8 cellular contexts compared by ENCODE assay signal in the genomic region with DNA sequence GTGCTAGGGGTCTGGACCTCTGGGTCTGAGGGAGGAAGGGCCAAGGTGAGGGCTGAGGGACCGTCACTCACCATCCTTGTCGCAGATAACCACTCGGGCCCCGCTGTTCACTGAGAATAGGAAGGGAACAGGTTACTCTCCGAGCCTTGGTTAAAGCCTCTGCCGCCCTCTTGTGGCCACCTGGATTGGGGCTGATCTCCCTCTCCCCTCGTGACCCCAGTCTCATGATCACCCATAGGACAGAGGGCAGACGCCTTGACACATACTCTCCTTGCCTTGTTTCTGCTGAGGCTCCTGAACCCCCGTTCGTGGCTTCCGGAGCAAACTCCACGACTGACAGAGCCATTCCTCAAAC. TPM values are rescaled to one million over a fixed set of nuclear protein-coding genes. Genes with fewer than 3 reads are reported as not detected.
DNase-seq lines count a peak whose midpoint lies in the region; ATAC-seq, FAIRE-seq and TF ChIP-seq lines count a peak whose summit lies in the region.

No MANE protein-coding gene starts in this region.

- peak; percentile 67 for ATAC-seq in GM19025 (IDR thresholded peaks at IDR 0.05; ENCODE audit: low read depth, unreplicated experiment)

- no peak for TF ChIP-seq POLR2A in endothelial cell of umbilical vein (IDR thresholded peaks at IDR 0.05; ENCODE audit: low read depth, low read length)

- H3K9ac ChIP-seq in endothelial cell of umbilical vein (replicated peaks; ENCODE audit: extremely low read depth, insufficient read depth, low read length) = peak overlapping the region; percentile 55

- H4K20me1 ChIP-seq in endothelial cell of umbilical vein (replicated peaks; ENCODE audit: control insufficient read depth, extremely low read depth, insufficient read depth, low read length) = no peaks in the 10 kb centered on the region

- H2AFZ ChIP-seq in endothelial cell of umbilical vein (ENCODE audit: low read depth, low read length) = peak overlapping the region; percentile 89

- no peaks in the 10 kb centered on the region for H3K9me3 Mint-ChIP-seq in mesothelial cell of epicardium

- H3K36me3 ChIP-seq in endothelial cell of umbilical vein (ENCODE audit: control insufficient read depth in 2 of 2, extremely low read depth in 1 of 2, insufficient read depth in 2 of 2, low read length in 2 of 2) = peaks cover 0 to 4% of the 10 kb centered on the region in 2 experiments

- peak overlapping the region; percentile 77 for H3K4me3 Mint-ChIP-seq in mesothelial cell of epicardium

- DNase-seq in AG09309 (ENCODE audit: low read depth) = no peak
- DNase-seq in HUDEP-2 (lab: John Stamatoyannopoulos, UW; ENCODE audit: unreplicated experiment in 76 of 76) = peak in 75 of 76 experiments; percentile 56 to 98 (median 93)
- DNase-seq in NOMO-1 treated with dmso at 0.1 percent for 144 hours (lab: John Stamatoyannopoulos, UW; ENCODE audit: unreplicated experiment) = peak; percentile 68
- peak; percentile 83 for DNase-seq in activated CD8-positive, alpha-beta memory T cell treated with anti-CD3 and anti-CD28 coated beads, Interleukin-2, amount 50 U/mL, for 1 hour (ENCODE audit: extremely low read depth)
- peak; percentile 87 for DNase-seq in endothelial cell of umbilical vein (ENCODE audit: low read depth, low spot score)
- DNase-seq in mesothelial cell of epicardium (ENCODE audit: low spot score in 2 of 2, unreplicated experiment in 2 of 2) = peak; percentile 67 to 92
- peak; percentile 68 to 85 for DNase-seq in stimulated activated CD8-positive, alpha-beta memory T cell treated with anti-CD3 and anti-CD28 coated beads, Interleukin-15, amount 100 ng/mL, for 4 hours (ENCODE audit: low read depth in 2 of 2)

- peaks cover 22% of the 10 kb centered on the region for H3K4me1 Mint-ChIP-seq in mesothelial cell of epicardium

- POLR2A ChIA-PET in endothelial cell of umbilical vein (lab: Charles Lee) = interaction anchor here (0.7 to 2.0 kb wide), 2 partner anchors 37 to 40 kb away, joined by 3 to 9 read pairs; a partner anchor contains a TSS

- dilution Hi-C loops in endothelial cell of umbilical vein (cut with MboI; ENCODE audit: extremely low pct_ligation_motif_present, low sequenced_read_pairs) = no loop called here

- TSS peak; percentile 23 for BruUV-seq in endothelial cell of umbilical vein (replicated peaks; lab: Mats Ljungman, UMichigan)

- intact Hi-C loops in endothelial cell of umbilical vein (cut with micrococcal nuclease) = loop anchor here (1.0 to 5.0 kb wide), 7 partner anchors 24 to 189 kb away; a partner anchor contains a TSS

- no peaks in the 10 kb centered on the region for H3K27me3 ChIP-seq in endothelial cell of umbilical vein (ENCODE audit: control insufficient read depth in 2 of 2, insufficient read depth in 2 of 2, low read length in 2 of 2)

- peak overlapping the region; percentile 95 for H3K27ac Mint-ChIP-seq in mesothelial cell of epicardium

- peak; percentile 90 for FAIRE-seq in endothelial cell of umbilical vein (lab: Jason Lieb, UNC)

- H3K4me3 ChIP-seq in AG09309 (ENCODE audit: control insufficient read depth, low read depth, low read length) = peak overlapping the region; percentile 61
- H3K4me3 ChIP-seq in endothelial cell of umbilical vein (replicated peaks in 1 of 3; ENCODE audit: insufficient read depth in 1 of 3, low read depth in 1 of 3, low read length in 3 of 3) = peak overlapping the region; percentile 38 to 61 (median 57)

- peaks cover 5% of the 10 kb centered on the region for H3K4me1 ChIP-seq in endothelial cell of umbilical vein (ENCODE audit: control insufficient read depth, extremely low read depth, insufficient read depth, low read length)

- CTCF ChIA-PET in endothelial cell of umbilical vein (lab: Charles Lee) = interaction anchor here (0.7 to 2.6 kb wide), 30 partner anchors 9 to 190 kb away, joined by 3 to 108 read pairs (median 4); a partner anchor contains a TSS

- H3K36me3 Mint-ChIP-seq in mesothelial cell of epicardium = peaks cover 17% of the 10 kb centered on the region

- TF ChIP-seq CTCF in AG09309 (IDR thresholded peaks at IDR 0.05; ENCODE audit: control insufficient read depth, insufficient read depth, low read depth, low read length, missing control alignments) (peak; percentile 96), endothelial cell of umbilical vein (IDR thresholded peaks at IDR 0.05; ENCODE audit: extremely low read depth in 1 of 2, insufficient read depth in 1 of 2, low read depth in 1 of 2, low read length in 2 of 2) (peak; percentile 88 to 92), mesothelial cell of epicardium (IDR thresholded peaks at IDR 0.05; ENCODE audit: unreplicated experiment) (peak; percentile 78)

- H3K4me2 ChIP-seq in endothelial cell of umbilical vein (ENCODE audit: insufficient read depth, low read length) = peak overlapping the region; percentile 91

- no peaks in the 10 kb centered on the region for H3K9me3 ChIP-seq in endothelial cell of umbilical vein (replicated peaks; ENCODE audit: control insufficient read depth, insufficient read depth, low read length)

- H3K79me2 ChIP-seq in endothelial cell of umbilical vein (ENCODE audit: control insufficient read depth, insufficient read depth, low read length) = no peaks in the 10 kb centered on the region

- H3K27ac ChIP-seq in endothelial cell of umbilical vein (ENCODE audit: insufficient read depth, low read depth, low read length) = peak overlapping the region; percentile 52

- H3K9me1 ChIP-seq in endothelial cell of umbilical vein (replicated peaks; ENCODE audit: control insufficient read depth, extremely low read depth, insufficient read depth, low read length) = no peaks in the 10 kb centered on the region

- H3K27me3 Mint-ChIP-seq in mesothelial cell of epicardium (ENCODE audit: low read depth) = no peaks in the 10 kb centered on the region

TF ChIP-seq in endothelial cell of umbilical vein, 7 proteins besides CTCF, POLR2A, EP300 and RAD21:
- TF ChIP-seq FOS (IDR thresholded peaks at IDR 0.05; ENCODE audit: borderline replicate concordance, insufficient read depth, low read length) (no peak), MYC (IDR thresholded peaks at IDR 0.05; ENCODE audit: low read depth, low read length) (no peak), POLR2AphosphoS5 (IDR thresholded peaks at IDR 0.05; ENCODE audit: insufficient read depth, low read depth, low read length) (no peak), JUN (IDR thresholded peaks at IDR 0.05; ENCODE audit: borderline replicate concordance, insufficient read depth, insufficient read length, low read depth) (no peak), GATA2 (IDR thresholded peaks at IDR 0.05; ENCODE audit: insufficient read depth, insufficient read length, low read depth, low read length) (no peak), EZH2 (IDR thresholded peaks at IDR 0.05; ENCODE audit: borderline replicate concordance, low read depth, low read length, severe bottlenecking) (no peak)
- TF ChIP-seq, protein P1, sequence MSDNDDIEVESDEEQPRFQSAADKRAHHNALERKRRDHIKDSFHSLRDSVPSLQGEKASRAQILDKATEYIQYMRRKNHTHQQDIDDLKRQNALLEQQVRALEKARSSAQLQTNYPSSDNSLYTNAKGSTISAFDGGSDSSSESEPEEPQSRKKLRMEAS (IDR thresholded peaks at IDR 0.05; ENCODE audit: insufficient read depth, insufficient read length) = no peak

RNA-seq across cellular contexts. Expression of a gene that starts 0.6 kb away (rescaled TPM):
- total RNA-seq in endothelial cell of umbilical vein (20.9 and 21.5 TPM in 2 replicates), mesothelial cell of epicardium (22.9 to 29.6 TPM (median 27.1 TPM) in 3 replicates)
- 44.5 and 46.3 TPM in 2 replicates for polyA plus RNA-seq in endothelial cell of umbilical vein
- polyA plus RNA-seq in endothelial cell of umbilical vein (2011; cell fraction: cytosol; rRNA removed) = 15.0 and 24.3 TPM in 2 replicates
- 39.2 and 43.9 TPM in 2 replicates for polyA plus RNA-seq in endothelial cell of umbilical vein (2011; cell fraction: nucleus; rRNA removed)
- 17.7 and 28.1 TPM in 2 replicates for polyA plus RNA-seq in endothelial cell of umbilical vein (2012)
- 9.4 and 9.6 TPM in 2 replicates for polyA minus RNA-seq in endothelial cell of umbilical vein
- not detected for polyA minus RNA-seq in endothelial cell of umbilical vein (2011; cell fraction: cytosol; rRNA and poly(A)+ RNA removed)
- 8.8 and 18.9 TPM in 2 replicates for polyA minus RNA-seq in endothelial cell of umbilical vein (2011; cell fraction: nucleus; rRNA and poly(A)+ RNA removed)

RNA-seq across cellular contexts. Expression of a gene that starts 24.9 kb away (rescaled TPM):
- 53.9 and 62.5 TPM in 2 replicates for total RNA-seq in endothelial cell of umbilical vein
- 62.0 and 74.7 TPM in 2 replicates for polyA plus RNA-seq in endothelial cell of umbilical vein
- polyA plus RNA-seq in endothelial cell of umbilical vein (2011; cell fraction: cytosol; rRNA removed) = 43.5 and 53.8 TPM in 2 replicates
- 81.1 and 103 TPM in 2 replicates for polyA plus RNA-seq in endothelial cell of umbilical vein (2011; cell fraction: nucleus; rRNA removed)
- polyA plus RNA-seq in endothelial cell of umbilical vein (2012) = 50.2 and 59.0 TPM in 2 replicates
- polyA minus RNA-seq in endothelial cell of umbilical vein = 28.4 and 49.8 TPM in 2 replicates
- 41.7 TPM for polyA minus RNA-seq in endothelial cell of umbilical vein (2011; cell fraction: cytosol; rRNA and poly(A)+ RNA removed)
- polyA minus RNA-seq in endothelial cell of umbilical vein (2011; cell fraction: nucleus; rRNA and poly(A)+ RNA removed) = 27.3 and 44.2 TPM in 2 replicates
- 45.3 to 47.3 TPM (median 45.7 TPM) in 3 replicates for total RNA-seq in mesothelial cell of epicardium

RNA-seq across cellular contexts. Expression of a gene that starts 32.7 kb away (rescaled TPM):
- total RNA-seq in endothelial cell of umbilical vein (4.9 and 10.1 TPM in 2 replicates), mesothelial cell of epicardium (25.7 to 28.6 TPM (median 26.9 TPM) in 3 replicates)
- polyA plus RNA-seq in endothelial cell of umbilical vein = 3.9 and 4.5 TPM in 2 replicates
- polyA plus RNA-seq in endothelial cell of umbilical vein (2011; cell fraction: cytosol; rRNA removed) = 2.2 and 3.6 TPM in 2 replicates
- 5.3 and 6.6 TPM in 2 replicates for polyA plus RNA-seq in endothelial cell of umbilical vein (2011; cell fraction: nucleus; rRNA removed)
- 3.1 and 6.5 TPM in 2 replicates for polyA plus RNA-seq in endothelial cell of umbilical vein (2012)
- 4.5 and 4.6 TPM in 2 replicates for polyA minus RNA-seq in endothelial cell of umbilical vein
- polyA minus RNA-seq in endothelial cell of umbilical vein (2011; cell fraction: cytosol; rRNA and poly(A)+ RNA removed) = not detected
- polyA minus RNA-seq in endothelial cell of umbilical vein (2011; cell fraction: nucleus; rRNA and poly(A)+ RNA removed) = 2.7 and 2.9 TPM in 2 replicates

RNA-seq across cellular contexts. Expression of a gene that starts 36.5 kb away (rescaled TPM):
- 67.4 and 73.4 TPM in 2 replicates for total RNA-seq in endothelial cell of umbilical vein
- polyA plus RNA-seq in endothelial cell of umbilical vein = 34.3 and 42.3 TPM in 2 replicates
- polyA plus RNA-seq in endothelial cell of umbilical vein (2011; cell fraction: cytosol; rRNA removed) = 59.0 and 85.4 TPM in 2 replicates
- 129 and 133 TPM in 2 replicates for polyA plus RNA-seq in endothelial cell of umbilical vein (2011; cell fraction: nucleus; rRNA removed)
- 62.9 and 77.9 TPM in 2 replicates for polyA plus RNA-seq in endothelial cell of umbilical vein (2012)
- 29.3 and 36.4 TPM in 2 replicates for polyA minus RNA-seq in endothelial cell of umbilical vein
- 16.9 TPM for polyA minus RNA-seq in endothelial cell of umbilical vein (2011; cell fraction: cytosol; rRNA and poly(A)+ RNA removed)
- polyA minus RNA-seq in endothelial cell of umbilical vein (2011; cell fraction: nucleus; rRNA and poly(A)+ RNA removed) = 48.8 and 83.7 TPM in 2 replicates
- 158 to 170 TPM (median 158 TPM) in 3 replicates for total RNA-seq in mesothelial cell of epicardium
